In the genomic region with DNA sequence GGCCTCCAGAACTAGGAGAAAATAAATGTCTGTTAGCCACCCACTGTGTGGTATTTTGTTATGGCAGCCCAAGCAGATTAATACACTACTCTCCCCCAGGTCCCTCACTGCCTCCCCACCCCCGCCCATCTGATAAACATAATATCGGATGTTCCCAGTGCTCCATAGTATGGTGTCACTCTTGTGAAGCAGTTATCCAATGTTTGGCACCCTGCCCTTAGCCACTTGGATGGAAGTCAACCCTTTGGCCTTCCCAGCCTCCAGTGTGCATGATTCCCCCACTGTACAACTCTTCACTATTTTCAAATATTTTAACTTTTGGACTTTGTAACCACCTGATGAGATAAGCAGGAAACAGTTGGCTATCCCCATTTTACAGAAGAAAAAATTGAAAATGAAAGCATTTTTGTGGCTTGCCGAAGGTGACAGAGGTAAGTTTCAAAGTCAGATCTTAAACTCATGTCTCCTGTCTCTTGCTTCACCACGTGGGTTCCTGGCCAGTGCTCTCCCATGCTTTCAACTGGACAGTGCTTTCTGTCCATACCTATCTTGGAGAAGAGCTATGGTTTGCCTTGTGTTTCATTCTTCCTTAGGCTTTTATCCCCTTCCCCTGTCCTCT, we compare ENCODE assay signal across 15 cellular contexts. TPM values are rescaled to one million over a fixed set of nuclear protein-coding genes. Genes with fewer than 3 reads are reported as not detected.
A peak's percentile ranks its signal among the peaks of the same experiment; 100 is the strongest.
DNase-seq lines count a peak whose midpoint lies in the region; ATAC-seq and TF ChIP-seq lines count a peak whose summit lies in the region.
"Had no signal": no experiment of that assay in that cellular context is flagged by ENCODE, and none has a peak within 500 bp of the region (broad histone marks: within the 10 kb centered on the region; RNA-seq: fewer than 3 reads in every experiment).

No MANE protein-coding gene starts in this region.

- no peak overlapping the region for H3K27ac Mint-ChIP-seq in activated naive CD8-positive, alpha-beta T cell treated with anti-CD3 and anti-CD28 coated beads, Interleukin-2, amount 10 ng/mL, durations not matched to agents 7 days and 5 days
- H3K27ac Mint-ChIP-seq in activated naive CD8-positive, alpha-beta T cell treated with anti-CD3 and anti-CD28 coated beads, Interleukin-2, amount 50 U/mL, for 24 hours = no peak overlapping the region
- H3K27ac Mint-ChIP-seq in naive thymus-derived CD8-positive, alpha-beta T cell = no peak overlapping the region

- TF ChIP-seq CTCF in fibroblast of the aortic adventitia (IDR thresholded peaks at IDR 0.05; ENCODE audit: insufficient read depth, low read length) = no peak

- no peak for DNase-seq in activated naive CD8-positive, alpha-beta T cell treated with anti-CD3 and anti-CD28 coated beads, Interleukin-2, amount 10 ng/mL, durations not matched to agents 7 days and 5 days
- DNase-seq in activated naive CD8-positive, alpha-beta T cell treated with anti-CD3 and anti-CD28 coated beads, Interleukin-2, amount 50 U/mL, for 24 hours = no peak
- DNase-seq in OCI-M1 (lab: John Stamatoyannopoulos, UW) (peak; percentile 39), fibroblast of the aortic adventitia (ENCODE audit: low read depth) (peak; percentile 45), LoVo (ENCODE audit: low spot score) (no peak), HT-29 (ENCODE audit: low spot score) (no peak)
- no peak for DNase-seq in naive thymus-derived CD8-positive, alpha-beta T cell
- DNase-seq: caudate nucleus; COR-L47; esophagus squamous epithelium; glutamatergic neuron; NCI-H1436; stimulated activated CD4-positive, alpha-beta T cell treated with anti-CD3 and anti-CD28 coated beads, Interleukin-1b, Interleukin-23, amount 100 ng/mL, for 48 hours; upper lobe of right lung had no signal

- POLR2A ChIA-PET in activated naive CD8-positive, alpha-beta T cell treated with anti-CD3 and anti-CD28 coated beads, Interleukin-2, amount 10 ng/mL, durations not matched to agents 7 days and 5 days (lab: Charles Lee) = interaction anchor here (0.6 kb wide), 1 partner anchor 267 kb away, joined by 3 read pairs; no protein-coding TSS in a partner anchor
- POLR2A ChIA-PET in naive thymus-derived CD8-positive, alpha-beta T cell (lab: Charles Lee) = no interaction called here

- peak overlapping the region; percentile 28 for H3K4me3 Mint-ChIP-seq in activated naive CD8-positive, alpha-beta T cell treated with anti-CD3 and anti-CD28 coated beads, Interleukin-2, amount 10 ng/mL, durations not matched to agents 7 days and 5 days
- H3K4me3 Mint-ChIP-seq in activated naive CD8-positive, alpha-beta T cell treated with anti-CD3 and anti-CD28 coated beads, Interleukin-2, amount 50 U/mL, for 24 hours = no peak overlapping the region
- peak overlapping the region in 1 of 10 donors; percentile 52 for H3K4me3 Mint-ChIP-seq in naive thymus-derived CD8-positive, alpha-beta T cell

- H3K4me3 ChIP-seq in fibroblast of the aortic adventitia (ENCODE audit: low read depth, low read length) = no peak overlapping the region
- H3K4me3 ChIP-seq: esophagus squamous epithelium, upper lobe of right lung had no signal

- H3K4me1 Mint-ChIP-seq in activated naive CD8-positive, alpha-beta T cell treated with anti-CD3 and anti-CD28 coated beads, Interleukin-2, amount 10 ng/mL, durations not matched to agents 7 days and 5 days = peaks cover 25% of the 10 kb centered on the region
- peaks cover 6% of the 10 kb centered on the region for H3K4me1 Mint-ChIP-seq in activated naive CD8-positive, alpha-beta T cell treated with anti-CD3 and anti-CD28 coated beads, Interleukin-2, amount 50 U/mL, for 24 hours
- H3K4me1 Mint-ChIP-seq in naive thymus-derived CD8-positive, alpha-beta T cell = peaks cover 6 to 17% (median 12%) of the 10 kb centered on the region in 4 donors

- peaks cover 16% of the 10 kb centered on the region for H3K9me3 Mint-ChIP-seq in activated naive CD8-positive, alpha-beta T cell treated with anti-CD3 and anti-CD28 coated beads, Interleukin-2, amount 10 ng/mL, durations not matched to agents 7 days and 5 days
- H3K9me3 Mint-ChIP-seq in activated naive CD8-positive, alpha-beta T cell treated with anti-CD3 and anti-CD28 coated beads, Interleukin-2, amount 50 U/mL, for 24 hours = peaks cover 24% of the 10 kb centered on the region
- H3K9me3 Mint-ChIP-seq in naive thymus-derived CD8-positive, alpha-beta T cell = peaks cover 12 to 24% (median 20%) of the 10 kb centered on the region in 9 donors

- H3K36me3 Mint-ChIP-seq in activated naive CD8-positive, alpha-beta T cell treated with anti-CD3 and anti-CD28 coated beads, Interleukin-2, amount 10 ng/mL, durations not matched to agents 7 days and 5 days = peaks cover 16% of the 10 kb centered on the region
- H3K36me3 Mint-ChIP-seq in activated naive CD8-positive, alpha-beta T cell treated with anti-CD3 and anti-CD28 coated beads, Interleukin-2, amount 50 U/mL, for 24 hours (ENCODE audit: low read depth) = peaks cover 14% of the 10 kb centered on the region
- H3K36me3 Mint-ChIP-seq in naive thymus-derived CD8-positive, alpha-beta T cell = peaks cover 3 to 19% (median 8%) of the 10 kb centered on the region in 3 donors

- no peak for ATAC-seq in activated naive CD8-positive, alpha-beta T cell treated with anti-CD3 and anti-CD28 coated beads, Interleukin-2, amount 10 ng/mL, durations not matched to agents 7 days and 5 days (ENCODE audit: low read depth)
- no peak for ATAC-seq in activated naive CD8-positive, alpha-beta T cell treated with anti-CD3 and anti-CD28 coated beads, Interleukin-2, amount 50 U/mL, for 24 hours
- ATAC-seq in naive thymus-derived CD8-positive, alpha-beta T cell = no peak
- no peak for ATAC-seq in GM21367 (IDR thresholded peaks at IDR 0.05; ENCODE audit: unreplicated experiment)
- ATAC-seq: upper lobe of right lung had no signal

- peaks cover 12% of the 10 kb centered on the region for H3K27me3 Mint-ChIP-seq in activated naive CD8-positive, alpha-beta T cell treated with anti-CD3 and anti-CD28 coated beads, Interleukin-2, amount 10 ng/mL, durations not matched to agents 7 days and 5 days
- no peaks in the 10 kb centered on the region for H3K27me3 Mint-ChIP-seq in activated naive CD8-positive, alpha-beta T cell treated with anti-CD3 and anti-CD28 coated beads, Interleukin-2, amount 50 U/mL, for 24 hours
- H3K27me3 Mint-ChIP-seq in naive thymus-derived CD8-positive, alpha-beta T cell = no peaks in the 10 kb centered on the region

RNA-seq across cellular contexts. Expression of a gene that starts 53.2 kb away (rescaled TPM):
- not detected for total RNA-seq in activated naive CD8-positive, alpha-beta T cell treated with anti-CD3 and anti-CD28 coated beads, Interleukin-2, amount 10 ng/mL, durations not matched to agents 7 days and 5 days
- total RNA-seq in fibroblast of the aortic adventitia (ENCODE audit: low replicate concordance) = not detected in 2 replicates
- not detected for total RNA-seq in naive thymus-derived CD8-positive, alpha-beta T cell
- polyA plus RNA-seq in naive thymus-derived CD8-positive, alpha-beta T cell = not detected
- total RNA-seq in HT-29 (2014; rRNA removed; shearing (Covaris generic)) = not detected in 2 replicates
- total RNA-seq: esophagus squamous epithelium, upper lobe of right lung had no signal

Comparison
In these comparisons a context has a peak if more than half of its experiments do, and no peak if none do; other contexts are left out.
1. DNase-seq: peak in OCI-M1 (single experiment) and fibroblast of the aortic adventitia (single experiment); none in activated naive CD8-positive, alpha-beta T cell treated with anti-CD3 and anti-CD28 coated beads, Interleukin-2, amount 10 ng/mL, durations not matched to agents 7 days and 5 days (single experiment), activated naive CD8-positive, alpha-beta T cell treated with anti-CD3 and anti-CD28 coated beads, Interleukin-2, amount 50 U/mL, for 24 hours (single experiment), LoVo (single experiment), naive thymus-derived CD8-positive, alpha-beta T cell (0 of 10) and HT-29 (single experiment).